21 cellular contexts compared by ENCODE assay signal in genomic region chr12:130339946-130340345, GRCh38. TPM values are rescaled to one million over a fixed set of nuclear protein-coding genes. Genes with fewer than 3 reads are reported as not detected.
DNase-seq lines count a peak whose midpoint lies in the region; ATAC-seq, FAIRE-seq and TF ChIP-seq lines count a peak whose summit lies in the region.
"Had no signal": no experiment of that assay in that cellular context is flagged by ENCODE, and none has a peak within 500 bp of the region (broad histone marks: within the 10 kb centered on the region; RNA-seq: fewer than 3 reads in every experiment).

No MANE protein-coding gene starts in this region.

- no peaks in the 10 kb centered on the region for H3K4me1 ChIP-seq in mammary epithelial cell (ENCODE audit: insufficient read depth, low read length)
- H3K4me1 ChIP-seq in keratinocyte (ENCODE audit: control insufficient read depth, extremely low read depth, insufficient read depth, low read length) = peaks cover 15% of the 10 kb centered on the region
- H3K4me1 ChIP-seq: gastrocnemius medialis had no signal

- H4K20me1 ChIP-seq in mammary epithelial cell (ENCODE audit: insufficient read depth, low read length) (no peaks in the 10 kb centered on the region), keratinocyte (ENCODE audit: control insufficient read depth, extremely low read depth, insufficient read depth, low read length) (no peaks in the 10 kb centered on the region)

- WGBS in mammary epithelial cell (ENCODE audit: low coverage, missing lambda C conversion rate) = 55% methylated on average over 10 of the region's 14 CpGs

- H3K36me3 ChIP-seq in mammary epithelial cell (ENCODE audit: insufficient read depth, low read length) (no peaks in the 10 kb centered on the region), keratinocyte (ENCODE audit: control insufficient read depth in 2 of 2, extremely low read depth in 1 of 2, insufficient read depth in 2 of 2, low read length in 2 of 2) (no peaks in the 10 kb centered on the region)
- H3K36me3 ChIP-seq: gastrocnemius medialis, thyroid gland had no signal

- peaks cover 14% of the 10 kb centered on the region for H3K4me1 Mint-ChIP-seq in MCF 10A (ENCODE audit: insufficient read depth, unreplicated experiment)
- H3K4me1 Mint-ChIP-seq: stimulated activated naive B cell treated with anti-CD40 and anti-IgM and Interleukin-4, amounts not matched to agents 10 μg/mL and 1 μg/mL and 100 μg/mL, for 72 hours had no signal

- H3K27ac ChIP-seq in mammary epithelial cell (ENCODE audit: insufficient read depth, low read depth, low read length) = no peak overlapping the region
- H3K27ac ChIP-seq in keratinocyte (ENCODE audit: control insufficient read depth, insufficient read depth, low read length) = no peak overlapping the region
- H3K27ac ChIP-seq: gastrocnemius medialis, thyroid gland, VCaP had no signal

- H3K79me2 ChIP-seq in mammary epithelial cell (ENCODE audit: insufficient read depth, low read length) (no peaks in the 10 kb centered on the region), keratinocyte (ENCODE audit: control insufficient read depth, insufficient read depth, low read length) (no peaks in the 10 kb centered on the region)

- ATAC-seq in HG03378 (IDR thresholded peaks at IDR 0.05; ENCODE audit: unreplicated experiment) (no peak), GM18907 (IDR thresholded peaks at IDR 0.05; ENCODE audit: unreplicated experiment) (no peak)
- ATAC-seq: gastrocnemius medialis; left lobe of liver; stimulated activated naive B cell treated with anti-CD40 and anti-IgM and Interleukin-4, amounts not matched to agents 10 μg/mL and 1 μg/mL and 100 μg/mL, for 72 hours had no signal

- CTCF ChIA-PET in MCF 10A (lab: Yijun Ruan, JAX) (interaction anchor here (0.6 to 3.6 kb wide), 7 partner anchors 11 to 408 kb away, joined by 3 to 12 read pairs (median 5); no protein-coding TSS in a partner anchor), mammary epithelial cell (lab: Charles Lee; ENCODE audit: low non-redundant PET) (no interaction called here)

- peaks cover 11% of the 10 kb centered on the region for H3K9me3 Mint-ChIP-seq in MCF 10A (ENCODE audit: unreplicated experiment)
- H3K9me3 Mint-ChIP-seq: activated naive CD4-positive, alpha-beta T cell treated with anti-CD3 and anti-CD28 coated beads, Interleukin-2, amount 50 U/mL, for 72 hours; stimulated activated naive B cell treated with anti-CD40 and anti-IgM and Interleukin-4, amounts not matched to agents 10 μg/mL and 1 μg/mL and 100 μg/mL, for 72 hours had no signal

- intact Hi-C loops in MCF 10A (cut with micrococcal nuclease) (loop anchor here (1.0 to 10.0 kb wide), 3 partner anchors 175 to 313 kb away; partner anchors contain the start of gene FZD10), mammary epithelial cell (cut with micrococcal nuclease) (loop anchor here (5.0 kb wide), 1 partner anchor 407 kb away; no protein-coding TSS in a partner anchor)

- in situ Hi-C loops in mammary epithelial cell (cut with MboI; ENCODE audit: low sequenced_read_pairs in 2 of 2) = loop anchor here in 1 of 2 donors (10.0 kb wide), 1 partner anchor 285 kb away; no protein-coding TSS in a partner anchor

- dilution Hi-C loops in mammary epithelial cell (cut with HindIII; ENCODE audit: low sequenced_read_pairs) = no loop called here
- dilution Hi-C loops in keratinocyte (cut with MboI; ENCODE audit: extremely low pct_ligation_motif_present, low sequenced_read_pairs) = loop anchor here (25.0 kb wide), 1 partner anchor 303 kb away; no protein-coding TSS in a partner anchor

- no peaks in the 10 kb centered on the region for H3K9me1 ChIP-seq in keratinocyte (ENCODE audit: control insufficient read depth, extremely low read depth, insufficient read depth, low read length)

- no peaks in the 10 kb centered on the region for H3K27me3 Mint-ChIP-seq in MCF 10A (ENCODE audit: insufficient read depth, unreplicated experiment)

- no peak overlapping the region for H2AFZ ChIP-seq in mammary epithelial cell (ENCODE audit: low read depth, low read length)
- H2AFZ ChIP-seq in keratinocyte (ENCODE audit: control insufficient read depth, low read length) = peak overlapping the region; percentile 29

- H3K36me3 Mint-ChIP-seq in MCF 10A (ENCODE audit: insufficient read depth, unreplicated experiment) = no peaks in the 10 kb centered on the region
- H3K36me3 Mint-ChIP-seq: activated naive CD4-positive, alpha-beta T cell treated with anti-CD3 and anti-CD28 coated beads, Interleukin-2, amount 50 U/mL, for 72 hours; CD4-positive, alpha-beta memory T cell; stimulated activated naive B cell treated with anti-CD40 and anti-IgM and Interleukin-4, amounts not matched to agents 10 μg/mL and 1 μg/mL and 100 μg/mL, for 72 hours had no signal

- no peaks in the 10 kb centered on the region for H3K27me3 ChIP-seq in mammary epithelial cell (ENCODE audit: insufficient read depth, low read length)
- peaks cover 4% of the 10 kb centered on the region for H3K27me3 ChIP-seq in keratinocyte (ENCODE audit: control insufficient read depth, extremely low read depth, insufficient read depth, low read length)

- no peak for TF ChIP-seq CTCF in MCF 10A (IDR thresholded peaks at IDR 0.05; ENCODE audit: unreplicated experiment)
- no peak for TF ChIP-seq CTCF in mammary epithelial cell (conservative IDR thresholded peaks at IDR 0.05 in 1 of 2, IDR thresholded peaks at IDR 0.05 in 1 of 2; ENCODE audit: extremely low read depth in 1 of 2, insufficient read depth in 1 of 2, low read depth in 1 of 2, low read length in 2 of 2)
- TF ChIP-seq CTCF in keratinocyte (optimal IDR thresholded peaks at IDR 0.05 in 1 of 3, IDR thresholded peaks at IDR 0.05 in 1 of 3, conservative IDR thresholded peaks at IDR 0.05 in 1 of 3; ENCODE audit: extremely low read depth in 1 of 3, insufficient read depth in 2 of 3, low read length in 3 of 3) = no peak

- H3K9ac ChIP-seq in mammary epithelial cell (ENCODE audit: insufficient read depth, low read length) (no peak overlapping the region), keratinocyte (ENCODE audit: control insufficient read depth, extremely low read depth, insufficient read depth, low read length) (no peak overlapping the region)

- H3K9me3 ChIP-seq in mammary epithelial cell (replicated peaks; ENCODE audit: insufficient read depth, low read length) (peaks cover 4% of the 10 kb centered on the region), keratinocyte (ENCODE audit: control insufficient read depth, low read depth, low read length) (peaks cover 6% of the 10 kb centered on the region)
- H3K9me3 ChIP-seq: gastrocnemius medialis, thyroid gland had no signal

- FAIRE-seq in keratinocyte (lab: Jason Lieb, UNC) = peak; percentile 96

- no peak overlapping the region for H3K27ac Mint-ChIP-seq in MCF 10A (ENCODE audit: low read depth, unreplicated experiment)
- H3K27ac Mint-ChIP-seq: activated naive CD4-positive, alpha-beta T cell treated with anti-CD3 and anti-CD28 coated beads, Interleukin-2, amount 50 U/mL, for 72 hours; CD4-positive, alpha-beta memory T cell; HFFc6; stimulated activated naive B cell treated with anti-CD40 and anti-IgM and Interleukin-4, amounts not matched to agents 10 μg/mL and 1 μg/mL and 100 μg/mL, for 72 hours had no signal

- H3K4me3 Mint-ChIP-seq in MCF 10A (ENCODE audit: unreplicated experiment) = no peak overlapping the region
- H3K4me3 Mint-ChIP-seq: HFFc6; stimulated activated naive B cell treated with anti-CD40 and anti-IgM and Interleukin-4, amounts not matched to agents 10 μg/mL and 1 μg/mL and 100 μg/mL, for 72 hours had no signal

- POLR2A ChIA-PET in MCF 10A (lab: Yijun Ruan, JAX) = no interaction called here

- H3K4me3 ChIP-seq in mammary epithelial cell (replicated peaks in 1 of 3; ENCODE audit: insufficient read depth in 1 of 3, low read depth in 2 of 3, low read length in 3 of 3) = no peak overlapping the region
- peak overlapping the region in 1 of 3 experiments; percentile 41 for H3K4me3 ChIP-seq in keratinocyte (ENCODE audit: control insufficient read depth in 2 of 3, extremely low read depth in 1 of 3, insufficient read depth in 2 of 3, low read depth in 1 of 3, low read length in 3 of 3)
- H3K4me3 ChIP-seq: gastrocnemius medialis, thyroid gland had no signal

- BruUV-seq in MCF 10A (replicated peaks; lab: Mats Ljungman, UMichigan) (no TSS peak), mammary epithelial cell (replicated peaks; lab: Mats Ljungman, UMichigan) (no TSS peak)

- H3K4me2 ChIP-seq in mammary epithelial cell (ENCODE audit: insufficient read depth, low read depth, low read length) = no peak overlapping the region
- H3K4me2 ChIP-seq in keratinocyte (ENCODE audit: control insufficient read depth, extremely low read depth, insufficient read depth, low read depth, low read length) = peak overlapping the region; percentile 87

- peak; percentile 20 for DNase-seq in MCF 10A (ENCODE audit: unreplicated experiment)
- DNase-seq in mammary epithelial cell = no peak
- DNase-seq in RPMI8226 = peak; percentile 7
- DNase-seq in keratinocyte (ENCODE audit: low read depth, low spot score) = peak; percentile 59
- DNase-seq in epidermal melanocyte (ENCODE audit: insufficient read length, low spot score) = no peak
- no peak for DNase-seq in AML-193 (lab: John Stamatoyannopoulos, UW)
- DNase-seq: activated T-cell treated with anti-CD3 and anti-CD28 coated beads, Interleukin-2, amount 50 U/mL, for 1 hour; CD4-positive, alpha-beta memory T cell; gastrocnemius medialis; GDM1; HFFc6; Kasumi-1; NCI-H1436; stimulated activated naive B cell treated with anti-CD40 and anti-IgM and Interleukin-4, amounts not matched to agents 10 μg/mL and 1 μg/mL and 100 μg/mL, for 72 hours; T-helper 1 cell; thyroid gland had no signal

RNA-seq across cellular contexts. Expression of gene PIWIL1, which starts 2.3 kb away (rescaled TPM):
- total RNA-seq in MCF 10A (2022) (not detected in 2 replicates), mammary epithelial cell (not detected)
- polyA plus RNA-seq in mammary epithelial cell (not detected), keratinocyte (0.01 to 0.13 TPM (median 0.09 TPM) in 3 replicates)
- polyA minus RNA-seq in mammary epithelial cell (not detected), keratinocyte (not detected in 3 replicates)
- polyA plus RNA-seq in keratinocyte (2011; ENCODE audit: low read depth) = not detected
- 0.03 and 0.13 TPM in 2 replicates for polyA plus RNA-seq in keratinocyte (2011; cell fraction: cytosol; rRNA removed)
- polyA plus RNA-seq in keratinocyte (2011; cell fraction: nucleus; rRNA removed) = 0.06 and 0.13 TPM in 2 replicates
- 0.02 TPM in 1 of 2 replicates, not detected in the other for polyA plus RNA-seq in keratinocyte (2012; ENCODE audit: low replicate concordance)
- polyA minus RNA-seq in keratinocyte (2011; cell fraction: cytosol; rRNA and poly(A)+ RNA removed) = not detected
- polyA minus RNA-seq in keratinocyte (2011; cell fraction: nucleus; rRNA and poly(A)+ RNA removed) = not detected in 2 replicates
- total RNA-seq: activated naive CD4-positive, alpha-beta T cell treated with anti-CD3 and anti-CD28 coated beads, Interleukin-2, amount 50 U/mL, for 72 hours; CD4-positive, alpha-beta memory T cell; gastrocnemius medialis; HFFc6; left lobe of liver had no signal
- polyA plus RNA-seq: CD4-positive, alpha-beta memory T cell had no signal

Comparison
In these comparisons a context has a peak if more than half of its experiments do, and no peak if none do; other contexts are left out.
1. DNase-seq: peak in MCF 10A (single experiment), RPMI8226 (single experiment) and keratinocyte (single experiment); none in mammary epithelial cell (single experiment), epidermal melanocyte (single experiment) and AML-193 (0 of 2).